18 cellular contexts compared by ENCODE assay signal in genomic region chr9:23341346-23341745, GRCh38.
DNase-seq lines count a peak whose midpoint lies in the region; ATAC-seq and TF ChIP-seq lines count a peak whose summit lies in the region.
"Had no signal": no experiment of that assay in that cellular context is flagged by ENCODE, and none has a peak within 500 bp of the region (broad histone marks: within the 10 kb centered on the region; RNA-seq: fewer than 3 reads in every experiment).

No MANE protein-coding gene starts in this region.

- intact Hi-C loops in CD4-positive, alpha-beta memory T cell (cut with micrococcal nuclease) = no loop called here
- intact Hi-C loops in psoas muscle (cut with DNase I) = no loop called here

- TF ChIP-seq CTCF in psoas muscle (IDR thresholded peaks at IDR 0.05) = no peak

- 86 to 93% methylated on average over 1 to 3 of the region's 3 CpGs for WGBS in mesodermal cell (ENCODE audit: insufficient coverage in 2 of 2), 2 experiments
- WGBS in psoas muscle, 3 donors = 54 to 73% (median 58%) methylated on average over 3 of the region's 3 CpGs

- H3K27me3 ChIP-seq in ACC112 (ENCODE audit: insufficient read depth, low read length) = no peaks in the 10 kb centered on the region
- no peaks in the 10 kb centered on the region for H3K27me3 ChIP-seq in CD4-positive, alpha-beta memory T cell (ENCODE audit: insufficient read depth, low read length)
- H3K27me3 ChIP-seq in psoas muscle (ENCODE audit: insufficient read depth in 3 of 3, low read length in 2 of 3) = no peaks in the 10 kb centered on the region
- H3K27me3 ChIP-seq: MG63 had no signal

- peaks cover 0 to 18% (median 7%) of the 10 kb centered on the region in 8 donors for H3K9me3 Mint-ChIP-seq in CD4-positive, alpha-beta memory T cell

- H3K4me3 ChIP-seq in ACC112 (ENCODE audit: low read depth, low read length) (peak overlapping the region; percentile 15; the same call in 1 of the 2 replicates), mesodermal cell (ENCODE audit: extremely low read depth, insufficient read depth, low read length, poor library complexity, severe bottlenecking) (no peak overlapping the region), psoas muscle (no peak overlapping the region)
- H3K4me3 ChIP-seq in CD4-positive, alpha-beta memory T cell (ENCODE audit: low read length in 2 of 2) = no peak overlapping the region
- H3K4me3 ChIP-seq: MG63, SK-N-MC had no signal

- no peak overlapping the region for H3K27ac Mint-ChIP-seq in CD4-positive, alpha-beta memory T cell
- H3K27ac Mint-ChIP-seq: T-cell had no signal

- H3K4me1 ChIP-seq in ACC112 (ENCODE audit: control insufficient read depth, insufficient read depth, low read length, unreplicated experiment) = peaks cover 8% of the 10 kb centered on the region
- H3K4me1 ChIP-seq in mesodermal cell (ENCODE audit: control insufficient read depth, insufficient read depth, low read length, poor library complexity, severe bottlenecking) = peaks cover 25% of the 10 kb centered on the region
- no peaks in the 10 kb centered on the region for H3K4me1 ChIP-seq in CD4-positive, alpha-beta memory T cell (ENCODE audit: insufficient read depth, low read length)
- H3K4me1 ChIP-seq in psoas muscle = no peaks in the 10 kb centered on the region
- H3K4me1 ChIP-seq: Caco-2 had no signal

- POLR2A ChIA-PET in CD4-positive, alpha-beta memory T cell (lab: Charles Lee; ENCODE audit: partially characterized antibody) = no interaction called here

- H3K27ac ChIP-seq in ACC112 (ENCODE audit: low read depth, low read length) (no peak overlapping the region), mesodermal cell (ENCODE audit: low read depth, low read length, severe bottlenecking) (peak overlapping the region; percentile 96), psoas muscle (no peak overlapping the region)
- no peak overlapping the region for H3K27ac ChIP-seq in CD4-positive, alpha-beta memory T cell (ENCODE audit: low read depth, low read length)
- H3K27ac ChIP-seq: SK-N-MC had no signal

- no peaks in the 10 kb centered on the region for H3K36me3 Mint-ChIP-seq in CD4-positive, alpha-beta memory T cell
- H3K36me3 Mint-ChIP-seq: T-cell had no signal

- DNase-seq in DMS 273 treated with DMSO at 0.1 percent for 48 hours (lab: John Stamatoyannopoulos, UW) = peak; percentile 31
- peak; percentile 37 for DNase-seq in NCI-H82 (lab: John Stamatoyannopoulos, UW)
- DNase-seq in CD4-positive, alpha-beta memory T cell = no peak
- DNase-seq in psoas muscle = no peak
- DNase-seq: Caco-2, DMS79 treated with DMSO at 0.1 percent for 48 hours, HCEC 1CT, IMR-90, Karpas-422, MG63, NCI-H1092 treated with DMSO at 0.1 percent for 48 hours, NCI-H187 treated with DMSO at 0.1 percent for 48 hours, NCI-H2171 treated with DMSO at 0.1 percent for 48 hours, T-cell had no signal

- no peaks in the 10 kb centered on the region for H3K79me2 ChIP-seq in ACC112 (ENCODE audit: control insufficient read depth, insufficient read depth, low read length, unreplicated experiment)

- peaks cover 8% of the 10 kb centered on the region for H3K9me3 ChIP-seq in mesodermal cell (ENCODE audit: control insufficient read depth, low read length)
- no peaks in the 10 kb centered on the region for H3K9me3 ChIP-seq in CD4-positive, alpha-beta memory T cell (ENCODE audit: control insufficient read depth in 1 of 2, low read length in 2 of 2)
- no peaks in the 10 kb centered on the region for H3K9me3 ChIP-seq in psoas muscle
- H3K9me3 ChIP-seq: Caco-2, MG63 had no signal

- H3K36me3 ChIP-seq in ACC112 (ENCODE audit: insufficient read depth, low read length) (no peaks in the 10 kb centered on the region), mesodermal cell (ENCODE audit: control insufficient read depth, insufficient read depth, low read length) (no peaks in the 10 kb centered on the region), psoas muscle (ENCODE audit: insufficient read depth in 1 of 2, low read depth in 1 of 2) (no peaks in the 10 kb centered on the region)
- H3K36me3 ChIP-seq in CD4-positive, alpha-beta memory T cell (ENCODE audit: insufficient read depth, low read length) = no peaks in the 10 kb centered on the region
- H3K36me3 ChIP-seq: MG63 had no signal

- H3K4me1 Mint-ChIP-seq in CD4-positive, alpha-beta memory T cell = no peaks in the 10 kb centered on the region
- H3K4me1 Mint-ChIP-seq: T-cell had no signal

- ATAC-seq in psoas muscle (no peak), GM21515 (IDR thresholded peaks at IDR 0.05; ENCODE audit: unreplicated experiment) (no peak)
- ATAC-seq: T-cell had no signal

- H3K4me3 Mint-ChIP-seq in CD4-positive, alpha-beta memory T cell = no peak overlapping the region
- H3K4me3 Mint-ChIP-seq: T-cell had no signal

- no peaks in the 10 kb centered on the region for H3K27me3 Mint-ChIP-seq in CD4-positive, alpha-beta memory T cell
- H3K27me3 Mint-ChIP-seq: T-cell had no signal

- CTCF ChIA-PET in CD4-positive, alpha-beta memory T cell (lab: Charles Lee; ENCODE audit: partially characterized antibody) = no interaction called here

- peak overlapping the region; percentile 3 for H2AFZ ChIP-seq in ACC112 (ENCODE audit: low read length, unreplicated experiment)

Comparison
In these comparisons a context has a peak if more than half of its experiments do, and no peak if none do; other contexts are left out.
1. DNase-seq: peak in DMS 273 treated with DMSO at 0.1 percent for 48 hours (single experiment) and NCI-H82 (single experiment); none in CD4-positive, alpha-beta memory T cell (0 of 5) and psoas muscle (0 of 2).